31 cellular contexts compared by ENCODE assay signal in genomic region chr4:81510643-81511189, GRCh38. TPM values are rescaled to one million over a fixed set of nuclear protein-coding genes. Genes with fewer than 3 reads are reported as not detected.
"Had no signal": no experiment of that assay in that cellular context is flagged by ENCODE, and none has a peak within 500 bp of the region (broad histone marks: within the 10 kb centered on the region; RNA-seq: fewer than 3 reads in every experiment).

No MANE protein-coding gene starts in this region.

- H3K9me3 Mint-ChIP-seq: activated CD4-positive, alpha-beta memory T cell treated with anti-CD3 and anti-CD28 coated beads for 36 hours; activated CD4-positive, alpha-beta T cell treated with anti-CD3 and anti-CD28 coated beads, Interleukin-2, amount 10 ng/mL, durations not matched to agents 24 days and 14 days; activated T-helper 1 cell treated with anti-CD3 and anti-CD28 coated beads, Interleukin-12 subunit alpha, Interleukin-12 subunit beta, Interleukin-2, Interleukin-4 antibody, amounts not matched to agents 30 ng/mL and 10 ng/mL and 1 ng/mL, durations not matched to agents 14 hours and 24 hours and 36 hours; mesothelial cell of epicardium; naive B cell; neural progenitor cell; stimulated activated memory B cell treated with anti-CD40 and anti-IgM and Interleukin-4, amounts not matched to agents 10 μg/mL and 1 μg/mL and 100 μg/mL, for 72 hours; T-helper 1 cell treated with Interleukin-12 subunit alpha and Interleukin-12 subunit beta and Interleukin-4 antibody, amounts not matched to agents 30 μg/mL and 1 μg/mL, for 36 hours had no signal

- H3K9me3 ChIP-seq: colonic mucosa, right atrium auricular region, stomach, thyroid gland, upper lobe of left lung had no signal

- H3K4me3 Mint-ChIP-seq: activated CD4-positive, alpha-beta memory T cell treated with anti-CD3 and anti-CD28 coated beads for 36 hours; activated CD4-positive, alpha-beta T cell treated with anti-CD3 and anti-CD28 coated beads, Interleukin-2, amount 10 ng/mL, durations not matched to agents 24 days and 14 days; activated T-helper 1 cell treated with anti-CD3 and anti-CD28 coated beads, Interleukin-12 subunit alpha, Interleukin-12 subunit beta, Interleukin-2, Interleukin-4 antibody, amounts not matched to agents 30 ng/mL and 10 ng/mL and 1 ng/mL, durations not matched to agents 14 hours and 24 hours and 36 hours; mesothelial cell of epicardium; neural progenitor cell; stimulated activated memory B cell treated with anti-CD40 and anti-IgM and Interleukin-4, amounts not matched to agents 10 μg/mL and 1 μg/mL and 100 μg/mL, for 72 hours; T-helper 1 cell treated with Interleukin-12 subunit alpha and Interleukin-12 subunit beta and Interleukin-4 antibody, amounts not matched to agents 30 μg/mL and 1 μg/mL, for 36 hours had no signal

- H3K4me1 ChIP-seq: colonic mucosa had no signal

- ATAC-seq: activated CD4-positive, CD25-positive, alpha-beta regulatory T cell treated with anti-CD3 and anti-CD28 coated beads, Interleukin-2, amount 50 U/mL, for 24 hours; left ventricle myocardium superior; stimulated activated memory B cell treated with anti-CD40 and anti-IgM and Interleukin-4, amounts not matched to agents 10 μg/mL and 1 μg/mL and 100 μg/mL, for 72 hours had no signal

- H3K27ac ChIP-seq: colonic mucosa, epithelial cell of prostate, neural progenitor cell, right atrium auricular region, stomach, thyroid gland, WERI-Rb-1 had no signal

- DNase-seq: activated CD4-positive, alpha-beta memory T cell treated with anti-CD3 and anti-CD28 coated beads for 36 hours; activated CD4-positive, alpha-beta T cell treated with anti-CD3 and anti-CD28 coated beads, Interleukin-2, amount 10 ng/mL, durations not matched to agents 24 days and 14 days; activated CD8-positive, alpha-beta memory T cell treated with anti-CD3 and anti-CD28 coated beads, Interleukin-2, amount 50 U/mL, for 4 hours; activated effector memory CD4-positive, alpha-beta T cell treated with anti-CD3 and anti-CD28 coated beads, Interleukin-2, amount 50 U/mL, for 16 hours; activated naive CD4-positive, alpha-beta T cell treated with anti-CD3 and anti-CD28 coated beads, Interleukin-2, amount 50 U/mL, for 16 hours; activated T-cell treated with anti-CD3 and anti-CD28 coated beads, Interleukin-2, amount 50 U/mL, for 1 hour; anterior cingulate cortex; cerebellar nuclear complex; colonic mucosa; effector CD8-positive, alpha-beta T cell; left ventricle myocardium superior; naive B cell; occipital lobe; stimulated activated CD4-positive, alpha-beta T cell treated with anti-CD3 and anti-CD28 coated beads, Interleukin-1b, Interleukin-23, amount 100 ng/mL, for 48 hours; stimulated activated CD4-positive, alpha-beta T cell treated with anti-CD3 and anti-CD28 coated beads, Interleukin-4, amount 100 ng/mL, for 4 hours; stimulated activated CD8-positive, alpha-beta memory T cell treated with anti-CD3 and anti-CD28 coated beads, Interleukin-4, amount 100 ng/mL, for 48 hours; stomach; T1000; thyroid gland; upper lobe of left lung; WERI-Rb-1 had no signal

- H3K27me3 Mint-ChIP-seq: activated CD4-positive, alpha-beta memory T cell treated with anti-CD3 and anti-CD28 coated beads for 36 hours; naive B cell; stimulated activated memory B cell treated with anti-CD40 and anti-IgM and Interleukin-4, amounts not matched to agents 10 μg/mL and 1 μg/mL and 100 μg/mL, for 72 hours had no signal

- H3K36me3 Mint-ChIP-seq: activated CD4-positive, alpha-beta memory T cell treated with anti-CD3 and anti-CD28 coated beads for 36 hours; mesothelial cell of epicardium; naive B cell; stimulated activated memory B cell treated with anti-CD40 and anti-IgM and Interleukin-4, amounts not matched to agents 10 μg/mL and 1 μg/mL and 100 μg/mL, for 72 hours had no signal

- H3K4me2 ChIP-seq: neural progenitor cell, smooth muscle cell had no signal

- H3K27ac Mint-ChIP-seq: activated CD4-positive, alpha-beta memory T cell treated with anti-CD3 and anti-CD28 coated beads for 36 hours; activated CD4-positive, alpha-beta T cell treated with anti-CD3 and anti-CD28 coated beads, Interleukin-2, amount 10 ng/mL, durations not matched to agents 24 days and 14 days; activated T-helper 1 cell treated with anti-CD3 and anti-CD28 coated beads, Interleukin-12 subunit alpha, Interleukin-12 subunit beta, Interleukin-2, Interleukin-4 antibody, amounts not matched to agents 30 ng/mL and 10 ng/mL and 1 ng/mL, durations not matched to agents 14 hours and 24 hours and 36 hours; mesothelial cell of epicardium; neural progenitor cell; stimulated activated memory B cell treated with anti-CD40 and anti-IgM and Interleukin-4, amounts not matched to agents 10 μg/mL and 1 μg/mL and 100 μg/mL, for 72 hours; T-helper 1 cell treated with Interleukin-12 subunit alpha and Interleukin-12 subunit beta and Interleukin-4 antibody, amounts not matched to agents 30 μg/mL and 1 μg/mL, for 36 hours had no signal

- H3K4me3 ChIP-seq: colonic mucosa, neural progenitor cell, right atrium auricular region, smooth muscle cell, stomach, thyroid gland, upper lobe of left lung had no signal

- H3K9ac ChIP-seq: neural progenitor cell had no signal

- H3K27me3 ChIP-seq: colonic mucosa, neural progenitor cell, right atrium auricular region, thyroid gland, upper lobe of left lung had no signal

- H3K36me3 ChIP-seq: colonic mucosa, neural progenitor cell, right atrium auricular region, stomach, thyroid gland, upper lobe of left lung, WERI-Rb-1 had no signal

- H2AFZ ChIP-seq: neural progenitor cell had no signal

RNA-seq across cellular contexts. Expression of gene RASGEF1B, which starts 39.0 kb away (rescaled TPM):
- total RNA-seq: lung microvascular endothelial cell had no signal
